ENCODE assay signal across 8 cellular contexts in genomic region chr17:48505788-48506187, GRCh38. TPM values are rescaled to one million over a fixed set of nuclear protein-coding genes. Genes with fewer than 3 reads are reported as not detected.
A peak's percentile ranks its signal among the peaks of the same experiment; 100 is the strongest.
DNase-seq lines count a peak whose midpoint lies in the region; ATAC-seq and TF ChIP-seq lines count a peak whose summit lies in the region.

No MANE protein-coding gene starts in this region.

- no peaks in the 10 kb centered on the region for H3K9me3 ChIP-seq in hepatocyte (ENCODE audit: low read depth)
- no peaks in the 10 kb centered on the region for H3K9me3 ChIP-seq in osteoblast (ENCODE audit: low read depth, low read length)

- WGBS in hepatocyte (ENCODE audit: low lambda C conversion rate, missing lambda C conversion rate): 35% methylated on average over 1 of the region's 1 CpG

- H4K20me1 ChIP-seq in hepatocyte (ENCODE audit: insufficient read depth, poor library complexity, severe bottlenecking) (no peaks in the 10 kb centered on the region), osteoblast (ENCODE audit: insufficient read depth, low read length) (no peaks in the 10 kb centered on the region)

- H3K27ac ChIP-seq in hepatocyte (peak overlapping the region; percentile 43), osteoblast (ENCODE audit: low read depth, low read length) (no peak overlapping the region)

- H3K9me2 ChIP-seq in hepatocyte (replicated peaks; ENCODE audit: insufficient read depth): no peaks in the 10 kb centered on the region

- H3K27me3 ChIP-seq in hepatocyte (peaks cover 48% of the 10 kb centered on the region), osteoblast (ENCODE audit: insufficient read depth, low read length) (peaks cover 27% of the 10 kb centered on the region)

- no peak overlapping the region for H3K4me3 ChIP-seq in hepatocyte
- H3K4me3 ChIP-seq in osteoblast (ENCODE audit: insufficient read depth, low read length): no peak overlapping the region

- H3K4me1 ChIP-seq in hepatocyte (ENCODE audit: insufficient read depth) (peaks cover 12% of the 10 kb centered on the region), osteoblast (ENCODE audit: insufficient read depth, low read length) (peaks cover 6% of the 10 kb centered on the region)

- no peaks in the 10 kb centered on the region for H3K79me2 ChIP-seq in hepatocyte
- H3K79me2 ChIP-seq in osteoblast (ENCODE audit: insufficient read depth, low read length): no peaks in the 10 kb centered on the region

- DNase-seq in A172 (ENCODE audit: low spot score): peak; percentile 93
- DNase-seq in NCI-H2029 (lab: John Stamatoyannopoulos, UW): peak; percentile 98
- peak; percentile 35 for DNase-seq in activated CD4-positive, alpha-beta T cell treated with anti-CD3 and anti-CD28 coated beads for 48 hours
- DNase-seq in hepatocyte (ENCODE audit: low spot score): peak; percentile 65
- no peak for DNase-seq in osteoblast (ENCODE audit: insufficient read length, low spot score, missing footprints)
- no peak for DNase-seq in NCI-H446 treated with DMSO at 0.1 percent for 48 hours (lab: John Stamatoyannopoulos, UW)

- H2AFZ ChIP-seq in hepatocyte (no peak overlapping the region), osteoblast (ENCODE audit: low read length) (no peak overlapping the region)

- no peak overlapping the region for H3K4me2 ChIP-seq in hepatocyte
- no peak overlapping the region for H3K4me2 ChIP-seq in osteoblast (ENCODE audit: insufficient read depth, low read length)

- ATAC-seq in GM18498 (IDR thresholded peaks at IDR 0.05; ENCODE audit: unreplicated experiment) (peak; percentile 90), HG02884 (IDR thresholded peaks at IDR 0.05; ENCODE audit: unreplicated experiment) (peak; percentile 62)

- H3K36me3 ChIP-seq in hepatocyte (replicated peaks; ENCODE audit: insufficient read depth, low read depth): no peaks in the 10 kb centered on the region
- no peaks in the 10 kb centered on the region for H3K36me3 ChIP-seq in osteoblast (ENCODE audit: insufficient read depth, low read length)

- TF ChIP-seq CTCF in hepatocyte (IDR thresholded peaks at IDR 0.05; ENCODE audit: poor library complexity) (no peak), osteoblast (IDR thresholded peaks at IDR 0.05; ENCODE audit: extremely low read depth, low read depth, low read length) (no peak)

RNA-seq across cellular contexts. Expression of gene HOXB1, which starts 25.0 kb away (rescaled TPM):
- total RNA-seq in A172 (2014; rRNA removed; shearing (Covaris generic)): not detected in 2 replicates
- not detected in 2 replicates for total RNA-seq in hepatocyte
- not detected in 2 replicates for polyA plus RNA-seq in hepatocyte
- not detected in 2 replicates for total RNA-seq in osteoblast

RNA-seq across cellular contexts. Expression of gene HOXB2, which starts 39.1 kb away (rescaled TPM):
- total RNA-seq in A172 (2014; rRNA removed; shearing (Covaris generic)): 27.0 and 30.6 TPM in 2 replicates
- total RNA-seq in hepatocyte: 5.6 and 6.7 TPM in 2 replicates
- polyA plus RNA-seq in hepatocyte: 20.7 and 29.9 TPM in 2 replicates
- total RNA-seq in osteoblast: 2.1 and 3.3 TPM in 2 replicates

Comparison
In these comparisons a context has a peak if more than half of its experiments do, and no peak if none do; other contexts are left out.
1. DNase-seq: peak in A172 (single experiment), NCI-H2029 (single experiment), activated CD4-positive, alpha-beta T cell treated with anti-CD3 and anti-CD28 coated beads for 48 hours (single experiment) and hepatocyte (single experiment); none in osteoblast (single experiment) and NCI-H446 treated with DMSO at 0.1 percent for 48 hours (single experiment).